ENCODE assay signal across 13 cellular contexts in the genomic region with DNA sequence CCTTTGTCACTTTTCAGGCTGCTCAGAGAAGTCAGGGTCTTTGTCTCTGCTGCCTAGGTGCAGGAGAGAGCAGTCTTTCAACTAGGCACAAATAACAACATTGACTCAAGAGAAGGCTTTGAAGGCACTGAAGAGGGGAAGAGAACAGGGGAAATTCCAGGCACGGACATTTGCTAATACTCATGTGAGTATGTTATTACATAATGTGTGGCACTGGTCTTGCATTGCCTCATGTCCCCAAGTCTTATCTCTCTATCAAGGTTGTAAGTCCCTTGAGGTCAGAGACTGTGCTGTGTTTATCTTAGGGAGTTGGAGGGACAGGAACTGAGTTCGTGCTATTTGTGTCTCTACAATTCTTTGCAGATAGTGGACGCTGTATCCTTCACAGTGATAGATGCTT.
DNase-seq lines count a peak whose midpoint lies in the region; ATAC-seq and TF ChIP-seq lines count a peak whose summit lies in the region.
"Had no signal": no experiment of that assay in that cellular context is flagged by ENCODE, and none has a peak within 500 bp of the region (broad histone marks: within the 10 kb centered on the region; RNA-seq: fewer than 3 reads in every experiment).

No MANE protein-coding gene starts in this region.

- H3K9me2 ChIP-seq in OCI-LY1 (ENCODE audit: low read depth, low read length) (no peaks in the 10 kb centered on the region), hepatocyte (replicated peaks; ENCODE audit: insufficient read depth) (no peaks in the 10 kb centered on the region)

- POLR2A ChIA-PET in WTC11 (lab: Charles Lee) (no interaction called here), RWPE1 (lab: Yijun Ruan, JAX; ENCODE audit: low non-redundant PET) (no interaction called here)

- H3K4me1 ChIP-seq in OCI-LY1 (ENCODE audit: insufficient read depth, low read length, severe bottlenecking): peaks cover 29% of the 10 kb centered on the region
- H3K4me1 ChIP-seq in hepatocyte (ENCODE audit: insufficient read depth): peaks cover under 1% of the 10 kb centered on the region

- H3K36me3 ChIP-seq in OCI-LY1 (ENCODE audit: insufficient read depth, low read length) (peaks cover 7% of the 10 kb centered on the region; the same call in 1 of the 2 replicates), hepatocyte (replicated peaks; ENCODE audit: insufficient read depth, low read depth) (no peaks in the 10 kb centered on the region)

- no peak overlapping the region for H2AFZ ChIP-seq in OCI-LY1 (ENCODE audit: low read length)
- no peak overlapping the region for H2AFZ ChIP-seq in hepatocyte

- no peaks in the 10 kb centered on the region for H3K79me2 ChIP-seq in OCI-LY1 (ENCODE audit: insufficient read depth, low read length)
- H3K79me2 ChIP-seq in hepatocyte: no peaks in the 10 kb centered on the region

- H3K27ac ChIP-seq in OCI-LY1 (ENCODE audit: low read depth, low read length, poor library complexity, severe bottlenecking) (no peak overlapping the region), hepatocyte (no peak overlapping the region), RWPE1 (no peak overlapping the region)

- H3K4me3 Mint-ChIP-seq in WTC11: no peak overlapping the region
- H3K4me3 Mint-ChIP-seq: activated CD4-positive, alpha-beta memory T cell treated with anti-CD3 and anti-CD28 coated beads, Interleukin-2, amount 10 ng/mL, durations not matched to agents 7 days and 5 days had no signal

- ATAC-seq in WTC11 (no peak), HG03108 (IDR thresholded peaks at IDR 0.05; ENCODE audit: unreplicated experiment) (no peak)

- H4K20me1 ChIP-seq in OCI-LY1 (ENCODE audit: insufficient read depth, low read length) (no peaks in the 10 kb centered on the region), hepatocyte (ENCODE audit: insufficient read depth, poor library complexity, severe bottlenecking) (no peaks in the 10 kb centered on the region)

- H3K9me3 Mint-ChIP-seq in WTC11: peaks cover 14% of the 10 kb centered on the region

- H3K4me1 Mint-ChIP-seq in WTC11: no peaks in the 10 kb centered on the region

- H3K36me3 Mint-ChIP-seq in WTC11: no peaks in the 10 kb centered on the region

- 52% methylated on average over 3 of the region's 3 CpGs for WGBS in hepatocyte (ENCODE audit: low lambda C conversion rate, missing lambda C conversion rate)

- H3K4me2 ChIP-seq in OCI-LY1 (ENCODE audit: low read length): 0 out of 2 replicates have a peak overlapping the region, but pooled peaks have one; percentile 0
- no peak overlapping the region for H3K4me2 ChIP-seq in hepatocyte

- peaks cover 3% of the 10 kb centered on the region; the same call in 1 of the 2 replicates for H3K27me3 Mint-ChIP-seq in WTC11 (ENCODE audit: low read depth)

- H3K4me3 ChIP-seq in OCI-LY1 (ENCODE audit: low read depth, low read length, poor library complexity, severe bottlenecking) (no peak overlapping the region), hepatocyte (no peak overlapping the region)

- 0 out of 2 replicates have a peak, but pooled peaks cover 3% of the 10 kb centered on the region for H3F3A ChIP-seq in OCI-LY1 (ENCODE audit: insufficient read depth, low read length)

- no peaks in the 10 kb centered on the region for H3K27me3 ChIP-seq in OCI-LY1 (ENCODE audit: insufficient read depth, low read length)
- no peaks in the 10 kb centered on the region for H3K27me3 ChIP-seq in hepatocyte

- DNase-seq in AML-193 (lab: John Stamatoyannopoulos, UW): peak; percentile 93 to 95
- DNase-seq in GM20000 (ENCODE audit: low spot score): peak; percentile 14
- DNase-seq in hepatocyte (ENCODE audit: low spot score): peak; percentile 48
- DNase-seq in WTC11 (ENCODE audit: low spot score): no peak
- no peak for DNase-seq in T-helper 1 cell
- no peak for DNase-seq in RWPE1 (ENCODE audit: low spot score)
- DNase-seq: activated CD4-positive, alpha-beta memory T cell treated with anti-CD3 and anti-CD28 coated beads, Interleukin-2, amount 10 ng/mL, durations not matched to agents 7 days and 5 days; activated naive CD4-positive, alpha-beta T cell; DMS79; NCI-H82; small intestine had no signal

- CTCF ChIA-PET in WTC11 (lab: Charles Lee): no interaction called here
- CTCF ChIA-PET in RWPE1 (lab: Yijun Ruan, JAX): no interaction called here

- TF ChIP-seq CTCF in GM20000 (IDR thresholded peaks at IDR 0.05; ENCODE audit: extremely low read depth, missing control alignments): no peak
- TF ChIP-seq CTCF in OCI-LY1 (IDR thresholded peaks at IDR 0.05; ENCODE audit: low read length): no peak
- no peak for TF ChIP-seq CTCF in hepatocyte (IDR thresholded peaks at IDR 0.05; ENCODE audit: poor library complexity)
- no peak for TF ChIP-seq CTCF in WTC11 (IDR thresholded peaks at IDR 0.05)
- no peak for TF ChIP-seq CTCF in RWPE1 (conservative IDR thresholded peaks at IDR 0.05; ENCODE audit: low read depth)

- H3K9ac ChIP-seq in OCI-LY1 (ENCODE audit: low read length): no peak overlapping the region

- peaks cover 12% of the 10 kb centered on the region; the same call in 1 of the 2 replicates for H3K9me3 ChIP-seq in OCI-LY1 (ENCODE audit: low read length)
- no peaks in the 10 kb centered on the region for H3K9me3 ChIP-seq in hepatocyte (ENCODE audit: low read depth)

- H3K27ac Mint-ChIP-seq in WTC11: no peak overlapping the region
- H3K27ac Mint-ChIP-seq: activated CD4-positive, alpha-beta memory T cell treated with anti-CD3 and anti-CD28 coated beads, Interleukin-2, amount 10 ng/mL, durations not matched to agents 7 days and 5 days had no signal

TF ChIP-seq in WTC11, 78 proteins besides CTCF, POLR2A, EP300 and RAD21 (continues in another document):
- TF ChIP-seq, protein P1, sequence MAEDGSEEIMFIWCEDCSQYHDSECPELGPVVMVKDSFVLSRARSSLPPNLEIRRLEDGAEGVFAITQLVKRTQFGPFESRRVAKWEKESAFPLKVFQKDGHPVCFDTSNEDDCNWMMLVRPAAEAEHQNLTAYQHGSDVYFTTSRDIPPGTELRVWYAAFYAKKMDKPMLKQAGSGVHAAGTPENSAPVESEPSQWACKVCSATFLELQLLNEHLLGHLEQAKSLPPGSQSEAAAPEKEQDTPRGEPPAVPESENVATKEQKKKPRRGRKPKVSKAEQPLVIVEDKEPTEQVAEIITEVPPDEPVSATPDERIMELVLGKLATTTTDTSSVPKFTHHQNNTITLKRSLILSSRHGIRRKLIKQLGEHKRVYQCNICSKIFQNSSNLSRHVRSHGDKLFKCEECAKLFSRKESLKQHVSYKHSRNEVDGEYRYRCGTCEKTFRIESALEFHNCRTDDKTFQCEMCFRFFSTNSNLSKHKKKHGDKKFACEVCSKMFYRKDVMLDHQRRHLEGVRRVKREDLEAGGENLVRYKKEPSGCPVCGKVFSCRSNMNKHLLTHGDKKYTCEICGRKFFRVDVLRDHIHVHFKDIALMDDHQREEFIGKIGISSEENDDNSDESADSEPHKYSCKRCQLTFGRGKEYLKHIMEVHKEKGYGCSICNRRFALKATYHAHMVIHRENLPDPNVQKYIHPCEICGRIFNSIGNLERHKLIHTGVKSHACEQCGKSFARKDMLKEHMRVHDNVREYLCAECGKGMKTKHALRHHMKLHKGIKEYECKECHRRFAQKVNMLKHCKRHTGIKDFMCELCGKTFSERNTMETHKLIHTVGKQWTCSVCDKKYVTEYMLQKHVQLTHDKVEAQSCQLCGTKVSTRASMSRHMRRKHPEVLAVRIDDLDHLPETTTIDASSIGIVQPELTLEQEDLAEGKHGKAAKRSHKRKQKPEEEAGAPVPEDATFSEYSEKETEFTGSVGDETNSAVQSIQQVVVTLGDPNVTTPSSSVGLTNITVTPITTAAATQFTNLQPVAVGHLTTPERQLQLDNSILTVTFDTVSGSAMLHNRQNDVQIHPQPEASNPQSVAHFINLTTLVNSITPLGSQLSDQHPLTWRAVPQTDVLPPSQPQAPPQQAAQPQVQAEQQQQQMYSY (CRISPR knock-in tag; IDR thresholded peaks at IDR 0.05): no peak
- TF ChIP-seq PREB (CRISPR knock-in tag; IDR thresholded peaks at IDR 0.05; ENCODE audit: borderline replicate concordance) (no peak), KAT7 (CRISPR knock-in tag; IDR thresholded peaks at IDR 0.05; ENCODE audit: borderline replicate concordance) (no peak), CREB1 (CRISPR knock-in tag; IDR thresholded peaks at IDR 0.05) (no peak), ZNF416 (CRISPR knock-in tag; IDR thresholded peaks at IDR 0.05) (no peak), JAZF1 (CRISPR knock-in tag; IDR thresholded peaks at IDR 0.05) (no peak), SMAD4 (CRISPR knock-in tag; IDR thresholded peaks at IDR 0.05) (no peak), CREM (CRISPR knock-in tag; IDR thresholded peaks at IDR 0.05) (no peak), NR3C1 (CRISPR knock-in tag; conservative IDR thresholded peaks at IDR 0.05; ENCODE audit: low read depth) (no peak), ZNF512 (CRISPR knock-in tag; IDR thresholded peaks at IDR 0.05; ENCODE audit: borderline replicate concordance) (no peak), ATF1 (CRISPR knock-in tag; IDR thresholded peaks at IDR 0.05) (no peak), ZNF232 (CRISPR knock-in tag; IDR thresholded peaks at IDR 0.05) (no peak), ZNF263 (CRISPR knock-in tag; IDR thresholded peaks at IDR 0.05; ENCODE audit: low read depth) (no peak)

Comparison
In these comparisons a context has a peak if more than half of its experiments do, and no peak if none do; other contexts are left out.
1. DNase-seq: peak in AML-193 (2 of 2), GM20000 (single experiment) and hepatocyte (single experiment); none in WTC11 (single experiment), T-helper 1 cell (0 of 5) and RWPE1 (single experiment).